ENCODE assay signal across 22 cellular contexts in genomic region chr2:201978333-201978732, GRCh38.
"Had no signal": no experiment of that assay in that cellular context is flagged by ENCODE, and none has a peak within 500 bp of the region (broad histone marks: within the 10 kb centered on the region; RNA-seq: fewer than 3 reads in every experiment).

No MANE protein-coding gene starts in this region.

- H3K27ac ChIP-seq: colonic mucosa, esophagus squamous epithelium, gastroesophageal sphincter, left ventricle myocardium inferior, lower lobe of right lung, neutrophil, right atrium auricular region, thyroid gland had no signal

- H3K4me3 ChIP-seq: colonic mucosa, esophagus squamous epithelium, gastroesophageal sphincter, left ventricle myocardium inferior, lower lobe of right lung, right atrium auricular region, thyroid gland had no signal

- H3K4me1 Mint-ChIP-seq: naive B cell had no signal

- DNase-seq: colonic mucosa; dermis blood vessel endothelial cell; esophagus squamous epithelium; foreskin fibroblast; glutamatergic neuron; kidney; left cardiac atrium; left ventricle myocardium inferior; lower lobe of right lung; midbrain; naive B cell; nephron progenitor cell; stimulated activated CD4-positive, alpha-beta T cell treated with anti-CD3 and anti-CD28 coated beads, Interleukin-12 subunit alpha, Interleukin-12 subunit beta, amount 100 ng/mL, for 4 hours; stimulated activated naive CD4-positive, alpha-beta T cell treated with Interleukin-2 at 50 U/mL for 16 hours had no signal

- H3K36me3 Mint-ChIP-seq: memory B cell, naive B cell, type B pancreatic cell had no signal

- H3K4me3 Mint-ChIP-seq: memory B cell, naive B cell had no signal

- H3K27me3 ChIP-seq: colonic mucosa, esophagus squamous epithelium, gastroesophageal sphincter, neutrophil, right atrium auricular region, thyroid gland had no signal

- H3K9me3 ChIP-seq: colonic mucosa, esophagus squamous epithelium, gastroesophageal sphincter, left ventricle myocardium inferior, lower lobe of right lung, neutrophil, right atrium auricular region, thyroid gland had no signal

- H3K27ac Mint-ChIP-seq: memory B cell, naive B cell, nephron progenitor cell had no signal

- H3K9me3 Mint-ChIP-seq: memory B cell, nephron progenitor cell, type B pancreatic cell had no signal

- FAIRE-seq: kidney, small intestine, urothelium cell line had no signal

- ATAC-seq: gastroesophageal sphincter, lower lobe of right lung had no signal

- H3K36me3 ChIP-seq: colonic mucosa, esophagus squamous epithelium, gastroesophageal sphincter, left ventricle myocardium inferior, lower lobe of right lung, neutrophil, right atrium auricular region, thyroid gland had no signal

- H3K4me1 ChIP-seq: colonic mucosa, esophagus squamous epithelium, lower lobe of right lung had no signal

- H3K27me3 Mint-ChIP-seq: type B pancreatic cell had no signal
